Comparison of ENCODE assay signal across 21 cellular contexts in genomic region chr7:148807451-148807850, GRCh38.
"Had no signal": no experiment of that assay in that cellular context is flagged by ENCODE, and none has a peak within 500 bp of the region (broad histone marks: within the 10 kb centered on the region; RNA-seq: fewer than 3 reads in every experiment).

No MANE protein-coding gene starts in this region.

- DNase-seq: activated CD4-positive, alpha-beta T cell treated with anti-CD3 and anti-CD28 coated beads, Interleukin-2, amount 10 ng/mL, durations not matched to agents 24 days and 14 days; activated CD8-positive, alpha-beta T cell treated with anti-CD3 and anti-CD28 coated beads, Interleukin-2, amount 10 ng/mL, durations not matched to agents 7 days and 5 days; activated naive CD4-positive, alpha-beta T cell treated with anti-CD3 and anti-CD28 coated beads, Interleukin-2, amount 10 ng/mL, durations not matched to agents 7 days and 5 days; brain microvascular endothelial cell; caudate nucleus; effector memory CD4-positive, alpha-beta T cell; gastrocnemius medialis; head of caudate nucleus; left ventricle myocardium inferior; occipital lobe; posterior cingulate gyrus; stimulated activated CD4-positive, alpha-beta T cell treated with anti-CD3 and anti-CD28 coated beads, Interleukin-2, amount 100 ng/mL, for 48 hours; stimulated activated CD8-positive, alpha-beta memory T cell treated with anti-CD3 and anti-CD28 coated beads, Interleukin-4, amount 100 ng/mL, for 48 hours; stimulated activated naive B cell treated with anti-CD40 and anti-IgM and Interleukin-4, amounts not matched to agents 10 μg/mL and 1 μg/mL and 100 μg/mL, for 72 hours; testis; trophoblast cell; uterus had no signal

- H3K4me3 Mint-ChIP-seq: activated CD4-positive, alpha-beta T cell treated with anti-CD3 and anti-CD28 coated beads, Interleukin-2, amount 10 ng/mL, durations not matched to agents 24 days and 14 days; activated CD8-positive, alpha-beta T cell treated with anti-CD3 and anti-CD28 coated beads, Interleukin-2, amount 10 ng/mL, durations not matched to agents 7 days and 5 days; activated naive CD4-positive, alpha-beta T cell treated with anti-CD3 and anti-CD28 coated beads, Interleukin-2, amount 10 ng/mL, durations not matched to agents 7 days and 5 days; neural crest cell; stimulated activated naive B cell treated with anti-CD40 and anti-IgM and Interleukin-4, amounts not matched to agents 10 μg/mL and 1 μg/mL and 100 μg/mL, for 72 hours had no signal

- H3K9me3 Mint-ChIP-seq: activated CD4-positive, alpha-beta T cell treated with anti-CD3 and anti-CD28 coated beads, Interleukin-2, amount 10 ng/mL, durations not matched to agents 24 days and 14 days; activated naive CD4-positive, alpha-beta T cell treated with anti-CD3 and anti-CD28 coated beads, Interleukin-2, amount 10 ng/mL, durations not matched to agents 7 days and 5 days; neural crest cell; stimulated activated naive B cell treated with anti-CD40 and anti-IgM and Interleukin-4, amounts not matched to agents 10 μg/mL and 1 μg/mL and 100 μg/mL, for 72 hours had no signal

- H3K4me3 ChIP-seq: ascending aorta, gastrocnemius medialis, left ventricle myocardium inferior, testis, uterus had no signal

- ATAC-seq: activated CD8-positive, alpha-beta T cell treated with anti-CD3 and anti-CD28 coated beads, Interleukin-2, amount 10 ng/mL, durations not matched to agents 7 days and 5 days; esophagus mucosa; gastrocnemius medialis; sciatic nerve; stimulated activated naive B cell treated with anti-CD40 and anti-IgM and Interleukin-4, amounts not matched to agents 10 μg/mL and 1 μg/mL and 100 μg/mL, for 72 hours had no signal

- H3K27me3 Mint-ChIP-seq: activated CD4-positive, alpha-beta T cell treated with anti-CD3 and anti-CD28 coated beads, Interleukin-2, amount 10 ng/mL, durations not matched to agents 24 days and 14 days; activated naive CD4-positive, alpha-beta T cell treated with anti-CD3 and anti-CD28 coated beads, Interleukin-2, amount 10 ng/mL, durations not matched to agents 7 days and 5 days; stimulated activated naive B cell treated with anti-CD40 and anti-IgM and Interleukin-4, amounts not matched to agents 10 μg/mL and 1 μg/mL and 100 μg/mL, for 72 hours had no signal

- H3K4me1 Mint-ChIP-seq: activated CD4-positive, alpha-beta T cell treated with anti-CD3 and anti-CD28 coated beads, Interleukin-2, amount 10 ng/mL, durations not matched to agents 24 days and 14 days; activated naive CD4-positive, alpha-beta T cell treated with anti-CD3 and anti-CD28 coated beads, Interleukin-2, amount 10 ng/mL, durations not matched to agents 7 days and 5 days had no signal

- H3K27ac Mint-ChIP-seq: activated CD4-positive, alpha-beta T cell treated with anti-CD3 and anti-CD28 coated beads, Interleukin-2, amount 10 ng/mL, durations not matched to agents 24 days and 14 days; activated CD8-positive, alpha-beta T cell treated with anti-CD3 and anti-CD28 coated beads, Interleukin-2, amount 10 ng/mL, durations not matched to agents 7 days and 5 days; activated naive CD4-positive, alpha-beta T cell treated with anti-CD3 and anti-CD28 coated beads, Interleukin-2, amount 10 ng/mL, durations not matched to agents 7 days and 5 days had no signal
